Comparison of ENCODE assay signal across 20 cellular contexts in genomic region chr6:129641344-129641743, GRCh38.
A peak's percentile ranks its signal among the peaks of the same experiment; 100 is the strongest.
DNase-seq lines count a peak whose midpoint lies in the region; ATAC-seq and TF ChIP-seq lines count a peak whose summit lies in the region.
"Had no signal": no experiment of that assay in that cellular context is flagged by ENCODE, and none has a peak within 500 bp of the region (broad histone marks: within the 10 kb centered on the region; RNA-seq: fewer than 3 reads in every experiment).

No MANE protein-coding gene starts in this region.

- H3K4me1 ChIP-seq in RWPE2 (ENCODE audit: insufficient read depth, poor library complexity, severe bottlenecking) (peaks cover 28% of the 10 kb centered on the region), osteoblast (ENCODE audit: insufficient read depth, low read length) (peaks cover 58% of the 10 kb centered on the region), PC-3 (ENCODE audit: insufficient read depth, low read length) (peaks cover 33% of the 10 kb centered on the region)
- H3K4me1 ChIP-seq: BLaER1 had no signal

- CTCF ChIA-PET in PC-3 (lab: Charles Lee): no interaction called here

- DNase-seq in EL: peak; percentile 76
- no peak for DNase-seq in RWPE2 (ENCODE audit: low spot score)
- peak; percentile 45 for DNase-seq in fibroblast of mammary gland (ENCODE audit: low read depth)
- DNase-seq in osteoblast (ENCODE audit: insufficient read length, low spot score, missing footprints): peak; percentile 51
- no peak for DNase-seq in GM19238 (ENCODE audit: insufficient read length, low spot score)
- no peak for DNase-seq in PC-3
- no peak for DNase-seq in activated CD4-positive, alpha-beta T cell treated with anti-CD3 and anti-CD28 coated beads for 1 hour
- DNase-seq: DMS53; effector CD8-positive, alpha-beta T cell; islet precursor cell; Kasumi-1; midbrain; NCI-H1694; NCI-H510A; stimulated activated naive CD4-positive, alpha-beta T cell treated with Interleukin-2 at 50 U/mL for 16 hours had no signal

- H3K79me2 ChIP-seq in osteoblast (ENCODE audit: insufficient read depth, low read length): peaks cover 52% of the 10 kb centered on the region
- no peaks in the 10 kb centered on the region for H3K79me2 ChIP-seq in PC-3 (ENCODE audit: low read length)

- TF ChIP-seq CTCF in RWPE2 (IDR thresholded peaks at IDR 0.05; ENCODE audit: poor library complexity, severe bottlenecking) (no peak), fibroblast of mammary gland (conservative IDR thresholded peaks at IDR 0.05; ENCODE audit: control insufficient read depth, insufficient read depth, low read depth, low read length) (no peak), osteoblast (IDR thresholded peaks at IDR 0.05; ENCODE audit: extremely low read depth, low read depth, low read length) (no peak), PC-3 (conservative IDR thresholded peaks at IDR 0.05; ENCODE audit: low read depth, low read length) (no peak)

- ATAC-seq in RWPE2 (ENCODE audit: low read depth) (peak; percentile 40; the same call in 1 of the 3 replicates), PC-3 (no peak), GM19452 (IDR thresholded peaks at IDR 0.05; ENCODE audit: unreplicated experiment) (no peak)

- H3F3A ChIP-seq in PC-3 (ENCODE audit: low read length, unreplicated experiment): no peaks in the 10 kb centered on the region

- intact Hi-C loops in PC-3 (cut with micrococcal nuclease): no loop called here

- H2AFZ ChIP-seq in osteoblast (ENCODE audit: low read length): peak overlapping the region; percentile 6
- H2AFZ ChIP-seq in PC-3 (ENCODE audit: low read length): no peak overlapping the region

- H3K4me2 ChIP-seq in osteoblast (ENCODE audit: insufficient read depth, low read length) (peak overlapping the region; percentile 26), PC-3 (ENCODE audit: low read length) (no peak overlapping the region)
- H3K4me2 ChIP-seq: BLaER1 had no signal

- H3K27me3 ChIP-seq in RWPE2 (ENCODE audit: insufficient read depth, poor library complexity, severe bottlenecking): no peaks in the 10 kb centered on the region
- no peaks in the 10 kb centered on the region for H3K27me3 ChIP-seq in osteoblast (ENCODE audit: insufficient read depth, low read length)
- no peaks in the 10 kb centered on the region for H3K27me3 ChIP-seq in PC-3 (ENCODE audit: low read length)
- H3K27me3 ChIP-seq: ascending aorta, BLaER1 had no signal

- no peak overlapping the region for H3K9ac ChIP-seq in PC-3 (ENCODE audit: low read length)
- H3K9ac ChIP-seq: BLaER1 had no signal

- H3K27ac ChIP-seq in RWPE2 (ENCODE audit: poor library complexity, severe bottlenecking) (no peak overlapping the region), osteoblast (ENCODE audit: low read depth, low read length) (peak overlapping the region; percentile 46), PC-3 (ENCODE audit: low read length) (no peak overlapping the region)
- H3K27ac ChIP-seq: ascending aorta, BLaER1, VCaP had no signal

- no peak overlapping the region for H3K4me3 ChIP-seq in RWPE2 (ENCODE audit: severe bottlenecking)
- no peak overlapping the region for H3K4me3 ChIP-seq in fibroblast of mammary gland (ENCODE audit: control insufficient read depth, low read depth, low read length)
- no peak overlapping the region for H3K4me3 ChIP-seq in osteoblast (ENCODE audit: insufficient read depth, low read length)
- H3K4me3 ChIP-seq in PC-3 (ENCODE audit: low read length): no peak overlapping the region
- H3K4me3 ChIP-seq: ascending aorta, BLaER1, skin epidermis had no signal

- H3K9me2 ChIP-seq in PC-3 (replicated peaks; ENCODE audit: low read length): no peaks in the 10 kb centered on the region

- no peaks in the 10 kb centered on the region for H3K9me3 ChIP-seq in RWPE2 (ENCODE audit: severe bottlenecking)
- H3K9me3 ChIP-seq in osteoblast (ENCODE audit: low read depth, low read length): no peaks in the 10 kb centered on the region
- H3K9me3 ChIP-seq in PC-3 (ENCODE audit: low read length): no peaks in the 10 kb centered on the region
- H3K9me3 ChIP-seq: ascending aorta, BLaER1 had no signal

- H3K36me3 ChIP-seq in RWPE2 (ENCODE audit: low read depth) (peaks cover 43% of the 10 kb centered on the region), osteoblast (ENCODE audit: insufficient read depth, low read length) (peaks cover 14% of the 10 kb centered on the region), PC-3 (ENCODE audit: low read depth, low read length) (no peaks in the 10 kb centered on the region)
- H3K36me3 ChIP-seq: ascending aorta had no signal

- POLR2A ChIA-PET in PC-3 (lab: Charles Lee; ENCODE audit: unreplicated experiment): interaction anchor here (0.6 kb wide), 1 partner anchor 69 kb away, joined by 4 read pairs; the partner anchor contains the start of gene ARHGAP18

- BruUV-seq in PC-3 (replicated peaks; lab: Mats Ljungman, UMichigan): no TSS peak

- no peaks in the 10 kb centered on the region for H4K20me1 ChIP-seq in osteoblast (ENCODE audit: insufficient read depth, low read length)
- H4K20me1 ChIP-seq in PC-3 (ENCODE audit: low read length): no peaks in the 10 kb centered on the region
- H4K20me1 ChIP-seq: BLaER1 had no signal

Comparison
In these comparisons a context has a peak if more than half of its experiments do, and no peak if none do; other contexts are left out.
1. DNase-seq: peak in EL (single experiment), fibroblast of mammary gland (single experiment) and osteoblast (single experiment); none in RWPE2 (single experiment), GM19238 (single experiment), PC-3 (single experiment) and activated CD4-positive, alpha-beta T cell treated with anti-CD3 and anti-CD28 coated beads for 1 hour (single experiment).